In the genomic region with DNA sequence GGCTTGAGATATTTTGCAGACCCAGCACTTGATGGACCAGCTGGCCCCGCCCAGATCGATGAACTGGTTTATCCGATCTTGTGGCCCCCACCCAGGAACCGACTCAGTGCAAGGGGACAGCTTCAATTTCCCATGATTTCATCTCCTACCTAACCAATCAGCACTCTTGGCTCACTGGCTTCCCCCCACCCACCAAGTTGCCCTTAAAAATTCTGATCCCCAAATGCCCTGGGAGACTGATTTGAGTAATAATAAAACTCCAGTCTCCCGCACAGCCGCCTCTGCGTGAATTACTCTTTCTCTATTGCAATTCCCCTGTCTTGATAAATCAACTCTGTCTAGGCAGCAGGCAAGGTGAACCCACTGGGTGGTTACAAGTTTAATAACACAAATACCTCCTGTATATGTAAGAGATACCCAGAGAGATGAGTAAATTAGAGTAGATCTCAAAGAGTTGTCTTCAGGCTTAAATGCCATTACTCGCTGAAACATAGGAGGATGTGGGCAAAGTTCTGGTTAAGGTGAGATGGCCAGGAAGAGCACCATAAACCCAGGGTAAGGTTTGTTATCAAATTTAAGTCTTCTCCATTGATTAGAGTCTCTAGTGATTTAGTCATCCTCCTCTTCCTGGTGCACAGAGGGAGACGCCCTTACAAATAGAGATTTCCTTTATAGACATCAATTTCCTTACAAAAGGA, we compare ENCODE assay signal across 14 cellular contexts.
A peak's percentile ranks its signal among the peaks of the same experiment; 100 is the strongest.
DNase-seq lines count a peak whose midpoint lies in the region; ATAC-seq and TF ChIP-seq lines count a peak whose summit lies in the region.
"Had no signal": no experiment of that assay in that cellular context is flagged by ENCODE, and none has a peak within 500 bp of the region (broad histone marks: within the 10 kb centered on the region; RNA-seq: fewer than 3 reads in every experiment).

No MANE protein-coding gene starts in this region.

- H3K36me3 Mint-ChIP-seq in activated T-cell treated with anti-CD3 and anti-CD28 coated beads, Interleukin-2, amount 50 U/mL, for 24 hours (ENCODE audit: low read depth), result no peaks in the 10 kb centered on the region
- H3K36me3 Mint-ChIP-seq in T-helper 2 cell treated with Interferon-gamma antibody and Interleukin-4, amounts not matched to agents 5 μg/mL and 100 μg/mL, for 36 hours (ENCODE audit: low read depth), result peaks cover 31% of the 10 kb centered on the region
- H3K36me3 Mint-ChIP-seq in activated naive CD4-positive, alpha-beta T cell treated with anti-CD3 and anti-CD28 coated beads, Interleukin-2, amount 50 U/mL, for 72 hours, result peaks cover 0 to 15% of the 10 kb centered on the region in 2 donors

- CTCF ChIA-PET in GM10248 (lab: Yijun Ruan, JAX), result no interaction called here

- peaks cover 9% of the 10 kb centered on the region for H3K9me3 Mint-ChIP-seq in activated T-cell treated with anti-CD3 and anti-CD28 coated beads, Interleukin-2, amount 50 U/mL, for 24 hours
- H3K9me3 Mint-ChIP-seq in T-helper 2 cell treated with Interferon-gamma antibody and Interleukin-4, amounts not matched to agents 5 μg/mL and 100 μg/mL, for 36 hours, result peaks cover 29% of the 10 kb centered on the region
- H3K9me3 Mint-ChIP-seq in activated naive CD4-positive, alpha-beta T cell treated with anti-CD3 and anti-CD28 coated beads, Interleukin-2, amount 50 U/mL, for 72 hours, result peaks cover 0 to 9% of the 10 kb centered on the region in 2 donors

- peak overlapping the region; percentile 78 for H3K27ac Mint-ChIP-seq in activated T-cell treated with anti-CD3 and anti-CD28 coated beads, Interleukin-2, amount 50 U/mL, for 24 hours
- peak overlapping the region; percentile 91 for H3K27ac Mint-ChIP-seq in T-helper 2 cell treated with Interferon-gamma antibody and Interleukin-4, amounts not matched to agents 5 μg/mL and 100 μg/mL, for 36 hours
- H3K27ac Mint-ChIP-seq in activated naive CD4-positive, alpha-beta T cell treated with anti-CD3 and anti-CD28 coated beads, Interleukin-2, amount 50 U/mL, for 72 hours, result peak overlapping the region in 1 of 2 donors; percentile 24
- H3K27ac Mint-ChIP-seq: nephron progenitor cell had no signal

- peak; percentile 55 to 70 for ATAC-seq in activated naive CD4-positive, alpha-beta T cell treated with anti-CD3 and anti-CD28 coated beads, Interleukin-2, amount 50 U/mL, for 72 hours
- no peak for ATAC-seq in HG02623 (IDR thresholded peaks at IDR 0.05; ENCODE audit: unreplicated experiment)
- ATAC-seq: heart right ventricle had no signal

- peaks cover 68% of the 10 kb centered on the region for H3K4me1 Mint-ChIP-seq in activated T-cell treated with anti-CD3 and anti-CD28 coated beads, Interleukin-2, amount 50 U/mL, for 24 hours (ENCODE audit: low read depth)
- H3K4me1 Mint-ChIP-seq in T-helper 2 cell treated with Interferon-gamma antibody and Interleukin-4, amounts not matched to agents 5 μg/mL and 100 μg/mL, for 36 hours (ENCODE audit: low read depth), result peaks cover 80% of the 10 kb centered on the region

- no peaks in the 10 kb centered on the region for H3K27me3 Mint-ChIP-seq in activated T-cell treated with anti-CD3 and anti-CD28 coated beads, Interleukin-2, amount 50 U/mL, for 24 hours
- H3K27me3 Mint-ChIP-seq in T-helper 2 cell treated with Interferon-gamma antibody and Interleukin-4, amounts not matched to agents 5 μg/mL and 100 μg/mL, for 36 hours (ENCODE audit: low read depth), result no peaks in the 10 kb centered on the region

- H3K4me3 Mint-ChIP-seq in activated T-cell treated with anti-CD3 and anti-CD28 coated beads, Interleukin-2, amount 50 U/mL, for 24 hours, result peak overlapping the region; percentile 1
- peak overlapping the region; percentile 74 for H3K4me3 Mint-ChIP-seq in T-helper 2 cell treated with Interferon-gamma antibody and Interleukin-4, amounts not matched to agents 5 μg/mL and 100 μg/mL, for 36 hours
- H3K4me3 Mint-ChIP-seq: nephron progenitor cell had no signal

- no peak for TF ChIP-seq CTCF in GM10248 (IDR thresholded peaks at IDR 0.05; ENCODE audit: control extremely low read depth, extremely low read depth, low read depth, missing control alignments)

- POLR2A ChIA-PET in GM10248 (lab: Yijun Ruan, JAX), result no interaction called here

- DNase-seq in activated T-cell treated with anti-CD3 and anti-CD28 coated beads, Interleukin-2, amount 50 U/mL, for 24 hours, result peak; percentile 55
- no peak for DNase-seq in activated T-cell treated with anti-CD3 and anti-CD28 coated beads, Interleukin-2, amount 50 U/mL, for 1 hour
- peak; percentile 65 for DNase-seq in T-helper 2 cell treated with Interferon-gamma antibody and Interleukin-4, amounts not matched to agents 5 μg/mL and 100 μg/mL, for 36 hours (ENCODE audit: low spot score)
- no peak for DNase-seq in activated naive CD4-positive, alpha-beta T cell treated with anti-CD3 and anti-CD28 coated beads, Interleukin-2, amount 50 U/mL, for 72 hours (ENCODE audit: low spot score in 2 of 2)
- DNase-seq in stimulated activated CD4-positive, alpha-beta T cell treated with anti-CD3 and anti-CD28 coated beads, Interleukin-4, amount 100 ng/mL, for 24 hours, result peak; percentile 54
- DNase-seq in MV-4-11 (lab: John Stamatoyannopoulos, UW) (no peak), GM10248 (ENCODE audit: extremely low spot score) (no peak)
- DNase-seq: heart right ventricle, mammary epithelial cell, NCI-H1105 treated with DMSO at 0.1 percent for 48 hours, NCI-H2171, nephron progenitor cell, spleen had no signal

Comparison
In these comparisons a context has a peak if more than half of its experiments do, and no peak if none do; other contexts are left out.
1. DNase-seq: peak in activated T-cell treated with anti-CD3 and anti-CD28 coated beads, Interleukin-2, amount 50 U/mL, for 24 hours (single experiment), T-helper 2 cell treated with Interferon-gamma antibody and Interleukin-4, amounts not matched to agents 5 μg/mL and 100 μg/mL, for 36 hours (single experiment) and stimulated activated CD4-positive, alpha-beta T cell treated with anti-CD3 and anti-CD28 coated beads, Interleukin-4, amount 100 ng/mL, for 24 hours (single experiment); none in activated T-cell treated with anti-CD3 and anti-CD28 coated beads, Interleukin-2, amount 50 U/mL, for 1 hour (single experiment), activated naive CD4-positive, alpha-beta T cell treated with anti-CD3 and anti-CD28 coated beads, Interleukin-2, amount 50 U/mL, for 72 hours (0 of 2), MV-4-11 (single experiment) and GM10248 (single experiment).